In genomic region chr16:50679676-50680555, GRCh38 we compare ENCODE assay signal across 14 cellular contexts. TPM values are rescaled to one million over a fixed set of nuclear protein-coding genes. Genes with fewer than 3 reads are reported as not detected.
DNase-seq lines count a peak whose midpoint lies in the region; ATAC-seq and TF ChIP-seq lines count a peak whose summit lies in the region.
"Had no signal": no experiment of that assay in that cellular context is flagged by ENCODE, and none has a peak within 500 bp of the region (broad histone marks: within the 10 kb centered on the region; RNA-seq: fewer than 3 reads in every experiment).

No MANE protein-coding gene starts in this region.

- no peaks in the 10 kb centered on the region for H3K9me3 Mint-ChIP-seq in activated T-cell treated with anti-CD3 and anti-CD28 coated beads, Interleukin-2, amount 50 U/mL, for 4 hours
- H3K9me3 Mint-ChIP-seq in stimulated activated naive B cell treated with anti-CD40 and anti-IgM and Interleukin-4, amounts not matched to agents 10 μg/mL and 1 μg/mL and 100 μg/mL, for 72 hours: no peaks in the 10 kb centered on the region

- peak overlapping the region; percentile 95 for H3K4me2 ChIP-seq in OCI-LY3 (ENCODE audit: low read length)

- no peak for DNase-seq in activated T-cell treated with anti-CD3 and anti-CD28 coated beads, Interleukin-2, amount 50 U/mL, for 4 hours
- no peak for DNase-seq in activated T-cell treated with anti-CD3 and anti-CD28 coated beads, Interleukin-2, amount 50 U/mL, for 1 hour
- DNase-seq in effector memory CD4-positive, alpha-beta T cell: no peak
- no peak for DNase-seq in stimulated activated naive B cell treated with anti-CD40 and anti-IgM and Interleukin-4, amounts not matched to agents 10 μg/mL and 1 μg/mL and 100 μg/mL, for 72 hours
- DNase-seq: activated CD4-positive, alpha-beta T cell treated with anti-CD3 and anti-CD28 coated beads for 48 hours; KBM-7; NCI-H2029 had no signal

- no peaks in the 10 kb centered on the region for H4K20me1 ChIP-seq in OCI-LY3 (ENCODE audit: insufficient read depth, low read length)

- no peak for ATAC-seq in activated T-cell treated with anti-CD3 and anti-CD28 coated beads, Interleukin-2, amount 50 U/mL, for 4 hours
- ATAC-seq in stimulated activated naive B cell treated with anti-CD40 and anti-IgM and Interleukin-4, amounts not matched to agents 10 μg/mL and 1 μg/mL and 100 μg/mL, for 72 hours (replicated peaks): no peak
- ATAC-seq in GM18870 (IDR thresholded peaks at IDR 0.05; ENCODE audit: unreplicated experiment) (no peak), HG02970 (IDR thresholded peaks at IDR 0.05; ENCODE audit: low FRiP score, unreplicated experiment) (no peak), GM18505 (IDR thresholded peaks at IDR 0.05; ENCODE audit: unreplicated experiment) (no peak)

- H3K36me3 Mint-ChIP-seq in activated T-cell treated with anti-CD3 and anti-CD28 coated beads, Interleukin-2, amount 50 U/mL, for 4 hours (ENCODE audit: insufficient read depth): peaks cover 29% of the 10 kb centered on the region
- peaks cover 28 to 40% of the 10 kb centered on the region in 2 donors for H3K36me3 Mint-ChIP-seq in stimulated activated naive B cell treated with anti-CD40 and anti-IgM and Interleukin-4, amounts not matched to agents 10 μg/mL and 1 μg/mL and 100 μg/mL, for 72 hours

- TF ChIP-seq POLR2A in GM18505 (IDR thresholded peaks at IDR 0.05; ENCODE audit: borderline replicate concordance, extremely low read depth, insufficient read depth, insufficient read length): no peak

- H3K4me3 ChIP-seq in OCI-LY3 (ENCODE audit: low read length): peak overlapping the region; percentile 81
- H3K4me3 ChIP-seq in effector memory CD4-positive, alpha-beta T cell (ENCODE audit: insufficient read depth, low read depth, low read length, poor library complexity, severe bottlenecking): peak overlapping the region; percentile 83
- H3K4me3 ChIP-seq: SK-N-MC had no signal

- H3K4me1 ChIP-seq in OCI-LY3 (ENCODE audit: low read length): peaks cover 45% of the 10 kb centered on the region
- H3K4me1 ChIP-seq in effector memory CD4-positive, alpha-beta T cell (ENCODE audit: control insufficient read depth, insufficient read depth, low read length, poor library complexity, severe bottlenecking): peaks cover 56% of the 10 kb centered on the region

- peak overlapping the region; percentile 89 for H3K4me3 Mint-ChIP-seq in activated T-cell treated with anti-CD3 and anti-CD28 coated beads, Interleukin-2, amount 50 U/mL, for 4 hours
- peak overlapping the region; percentile 85 for H3K4me3 Mint-ChIP-seq in stimulated activated naive B cell treated with anti-CD40 and anti-IgM and Interleukin-4, amounts not matched to agents 10 μg/mL and 1 μg/mL and 100 μg/mL, for 72 hours

- no peak overlapping the region for H3K27ac ChIP-seq in OCI-LY3 (ENCODE audit: low read length)
- peak overlapping the region; percentile 84 for H3K27ac ChIP-seq in effector memory CD4-positive, alpha-beta T cell (ENCODE audit: insufficient read depth, low read length, poor library complexity, severe bottlenecking)
- H3K27ac ChIP-seq: SK-N-MC had no signal

- no peak overlapping the region for H2AFZ ChIP-seq in OCI-LY3 (ENCODE audit: low read depth, low read length)

- H3K9ac ChIP-seq in OCI-LY3 (ENCODE audit: low read length): peak overlapping the region; percentile 77; the same call in 1 of the 2 replicates

- H3K27me3 ChIP-seq in OCI-LY3 (ENCODE audit: low read depth, low read length): no peaks in the 10 kb centered on the region
- H3K27me3 ChIP-seq in effector memory CD4-positive, alpha-beta T cell (replicated peaks; ENCODE audit: control insufficient read depth, insufficient read depth, low read length, poor library complexity, severe bottlenecking): no peaks in the 10 kb centered on the region

- TF ChIP-seq CTCF in OCI-LY3 (IDR thresholded peaks at IDR 0.05; ENCODE audit: low read depth, low read length): no peak

- H3K9me3 ChIP-seq in OCI-LY3 (ENCODE audit: insufficient read depth, low read length): no peaks in the 10 kb centered on the region
- H3K9me3 ChIP-seq in effector memory CD4-positive, alpha-beta T cell (ENCODE audit: control insufficient read depth, low read length): no peaks in the 10 kb centered on the region

- peaks cover 83% of the 10 kb centered on the region for H3K4me1 Mint-ChIP-seq in activated T-cell treated with anti-CD3 and anti-CD28 coated beads, Interleukin-2, amount 50 U/mL, for 4 hours (ENCODE audit: low read depth)
- H3K4me1 Mint-ChIP-seq in stimulated activated naive B cell treated with anti-CD40 and anti-IgM and Interleukin-4, amounts not matched to agents 10 μg/mL and 1 μg/mL and 100 μg/mL, for 72 hours: peaks cover 49 to 58% of the 10 kb centered on the region in 2 donors

- H3K36me3 ChIP-seq in OCI-LY3 (replicated peaks; ENCODE audit: low read depth, low read length): peaks cover 10% of the 10 kb centered on the region
- H3K36me3 ChIP-seq in effector memory CD4-positive, alpha-beta T cell (ENCODE audit: control insufficient read depth, insufficient read depth, low read length): peaks cover 27% of the 10 kb centered on the region

- no peaks in the 10 kb centered on the region for H3K79me2 ChIP-seq in OCI-LY3 (ENCODE audit: low read length)

- no peaks in the 10 kb centered on the region for H3K27me3 Mint-ChIP-seq in activated T-cell treated with anti-CD3 and anti-CD28 coated beads, Interleukin-2, amount 50 U/mL, for 4 hours (ENCODE audit: low read depth)
- no peaks in the 10 kb centered on the region for H3K27me3 Mint-ChIP-seq in stimulated activated naive B cell treated with anti-CD40 and anti-IgM and Interleukin-4, amounts not matched to agents 10 μg/mL and 1 μg/mL and 100 μg/mL, for 72 hours

- H3K27ac Mint-ChIP-seq in stimulated activated naive B cell treated with anti-CD40 and anti-IgM and Interleukin-4, amounts not matched to agents 10 μg/mL and 1 μg/mL and 100 μg/mL, for 72 hours: peak overlapping the region; percentile 95

RNA-seq across cellular contexts. Expression of gene SNX20, which starts 1.2 kb away (rescaled TPM):
- total RNA-seq in activated T-cell treated with anti-CD3 and anti-CD28 coated beads, Interleukin-2, amount 50 U/mL, for 4 hours: 10 to 100 TPM; 16.3 to 25.7 (median 16.6) TPM
- total RNA-seq: astrocyte, kidney epithelial cell had no signal

RNA-seq across cellular contexts. Expression of gene NOD2, which starts 13.5 kb away (rescaled TPM):
- 1 to 10 TPM; 2.9 to 6.2 (median 3.9) TPM for total RNA-seq in activated T-cell treated with anti-CD3 and anti-CD28 coated beads, Interleukin-2, amount 50 U/mL, for 4 hours
- total RNA-seq: astrocyte had no signal
